ENCODE assay signal across 27 cellular contexts in the genomic region with DNA sequence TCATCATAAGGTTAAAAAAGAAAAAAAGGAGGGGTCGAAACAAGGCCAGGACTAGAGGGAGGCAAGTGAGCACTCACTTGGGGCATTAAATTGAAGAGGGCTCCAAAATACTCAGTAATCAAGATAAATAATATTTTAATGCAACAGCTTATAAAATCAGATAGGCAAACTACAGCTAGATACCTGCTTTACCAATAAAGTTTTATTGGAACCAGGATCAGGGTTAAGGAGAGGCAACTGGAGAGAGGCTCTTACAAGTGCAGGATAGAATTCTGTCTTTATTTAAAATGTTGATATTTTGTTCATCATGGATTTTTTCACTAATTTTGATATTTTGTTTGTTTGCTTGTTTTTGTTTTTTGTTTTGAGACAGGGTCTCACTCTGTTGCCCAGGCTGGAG.
"Had no signal": no experiment of that assay in that cellular context is flagged by ENCODE, and none has a peak within 500 bp of the region (broad histone marks: within the 10 kb centered on the region; RNA-seq: fewer than 3 reads in every experiment).

No MANE protein-coding gene starts in this region.

- H3K4me3 ChIP-seq: stomach, suprapubic skin, testis, thoracic aorta, thyroid gland, tibial artery, tibial nerve, transverse colon, upper lobe of left lung, upper lobe of right lung, uterus, vagina had no signal

- H3K4me3 Mint-ChIP-seq: stimulated activated effector memory CD8-positive, alpha-beta T cell treated with anti-CD3 and anti-CD28 coated beads, Interleukin-12 subunit alpha, Interleukin-12 subunit beta, amount 100 ng/mL, for 72 hours; stimulated activated naive B cell treated with anti-CD40 and anti-IgM and Interleukin-4, amounts not matched to agents 10 μg/mL and 1 μg/mL and 100 μg/mL, for 72 hours; stimulated activated naive CD8-positive, alpha-beta T cell treated with anti-CD3 and anti-CD28 coated beads, Interleukin-15, amount 100 ng/mL, for 72 hours; stimulated activated naive CD8-positive, alpha-beta T cell treated with anti-CD3 and anti-CD28 coated beads, Interleukin-15, Interleukin-2, amounts not matched to agents 100 ng/mL and 50 ng/mL, for 24 hours; type B pancreatic cell had no signal

- H3K9me3 Mint-ChIP-seq: stimulated activated effector memory CD8-positive, alpha-beta T cell treated with anti-CD3 and anti-CD28 coated beads, Interleukin-12 subunit alpha, Interleukin-12 subunit beta, amount 100 ng/mL, for 72 hours; stimulated activated naive B cell treated with anti-CD40 and anti-IgM and Interleukin-4, amounts not matched to agents 10 μg/mL and 1 μg/mL and 100 μg/mL, for 72 hours; stimulated activated naive CD8-positive, alpha-beta T cell treated with anti-CD3 and anti-CD28 coated beads, Interleukin-15, amount 100 ng/mL, for 72 hours; stimulated activated naive CD8-positive, alpha-beta T cell treated with anti-CD3 and anti-CD28 coated beads, Interleukin-15, Interleukin-2, amounts not matched to agents 100 ng/mL and 50 ng/mL, for 24 hours; type B pancreatic cell had no signal

- H3K4me1 Mint-ChIP-seq: stimulated activated effector memory CD8-positive, alpha-beta T cell treated with anti-CD3 and anti-CD28 coated beads, Interleukin-12 subunit alpha, Interleukin-12 subunit beta, amount 100 ng/mL, for 72 hours; stimulated activated naive B cell treated with anti-CD40 and anti-IgM and Interleukin-4, amounts not matched to agents 10 μg/mL and 1 μg/mL and 100 μg/mL, for 72 hours; stimulated activated naive CD8-positive, alpha-beta T cell treated with anti-CD3 and anti-CD28 coated beads, Interleukin-15, amount 100 ng/mL, for 72 hours had no signal

- FAIRE-seq: urothelium cell line had no signal

- H3K27ac ChIP-seq: stomach, suprapubic skin, testis, thoracic aorta, tibial artery, tibial nerve, transverse colon, upper lobe of left lung, upper lobe of right lung, uterus, vagina had no signal

- H3K9me3 ChIP-seq: stomach, suprapubic skin, testis, thoracic aorta, thyroid gland, tibial artery, tibial nerve, transverse colon, upper lobe of left lung, upper lobe of right lung, uterus, vagina had no signal

- DNase-seq: stimulated activated CD4-positive, alpha-beta T cell treated with anti-CD3 and anti-CD28 coated beads, Interleukin-2, amount 100 ng/mL, for 48 hours; stimulated activated CD4-positive, alpha-beta T cell treated with anti-CD3 and anti-CD28 coated beads, Interleukin-4, amount 100 ng/mL, for 1 hour; stimulated activated CD4-positive, alpha-beta T cell treated with anti-CD3 and anti-CD28 coated beads, Interleukin-4, amount 100 ng/mL, for 24 hours; stimulated activated CD4-positive, alpha-beta T cell treated with anti-CD3 and anti-CD28 coated beads, Interleukin-4, amount 100 ng/mL, for 4 hours; stimulated activated CD8-positive, alpha-beta memory T cell treated with anti-CD3 and anti-CD28 coated beads, Interleukin-4, amount 100 ng/mL, for 48 hours; stimulated activated naive B cell treated with anti-CD40 and anti-IgM and Interleukin-4, amounts not matched to agents 10 μg/mL and 1 μg/mL and 100 μg/mL, for 72 hours; stimulated activated naive CD4-positive, alpha-beta T cell; stimulated activated naive CD4-positive, alpha-beta T cell treated with Interleukin-2 at 50 U/mL for 16 hours; stimulated activated naive CD8-positive, alpha-beta T cell treated with anti-CD3 and anti-CD28 coated beads, Interleukin-15, amount 100 ng/mL, for 72 hours; stimulated activated naive CD8-positive, alpha-beta T cell treated with anti-CD3 and anti-CD28 coated beads, Interleukin-15, Interleukin-2, amounts not matched to agents 100 U/mL and 50 U/mL, for 24 hours; stomach; testis; thyroid gland; tibial artery; transverse colon; trophoblast cell; upper lobe of left lung; upper lobe of right lung; uterus had no signal

- H3K36me3 Mint-ChIP-seq: stimulated activated effector memory CD8-positive, alpha-beta T cell treated with anti-CD3 and anti-CD28 coated beads, Interleukin-12 subunit alpha, Interleukin-12 subunit beta, amount 100 ng/mL, for 72 hours; stimulated activated naive B cell treated with anti-CD40 and anti-IgM and Interleukin-4, amounts not matched to agents 10 μg/mL and 1 μg/mL and 100 μg/mL, for 72 hours; type B pancreatic cell had no signal

- ATAC-seq: stimulated activated effector memory CD8-positive, alpha-beta T cell treated with anti-CD3 and anti-CD28 coated beads, Interleukin-12 subunit alpha, Interleukin-12 subunit beta, amount 100 ng/mL, for 72 hours; stimulated activated naive B cell treated with anti-CD40 and anti-IgM and Interleukin-4, amounts not matched to agents 10 μg/mL and 1 μg/mL and 100 μg/mL, for 72 hours; stimulated activated naive CD8-positive, alpha-beta T cell treated with anti-CD3 and anti-CD28 coated beads, Interleukin-15, amount 100 ng/mL, for 72 hours; stimulated activated naive CD8-positive, alpha-beta T cell treated with anti-CD3 and anti-CD28 coated beads, Interleukin-15, Interleukin-2, amounts not matched to agents 100 U/mL and 50 U/mL, for 24 hours had no signal

- H3K36me3 ChIP-seq: stomach, suprapubic skin, thoracic aorta, thyroid gland, tibial artery, tibial nerve, transverse colon, upper lobe of left lung, upper lobe of right lung, uterus, vagina had no signal

- H3K4me1 ChIP-seq: suprapubic skin, transverse colon, upper lobe of right lung, uterus, vagina had no signal

- H3K27me3 ChIP-seq: stomach, suprapubic skin, testis, thyroid gland, tibial artery, tibial nerve, upper lobe of left lung, upper lobe of right lung, uterus, vagina had no signal

- H3K27ac Mint-ChIP-seq: stimulated activated effector memory CD8-positive, alpha-beta T cell treated with anti-CD3 and anti-CD28 coated beads, Interleukin-12 subunit alpha, Interleukin-12 subunit beta, amount 100 ng/mL, for 72 hours; stimulated activated naive B cell treated with anti-CD40 and anti-IgM and Interleukin-4, amounts not matched to agents 10 μg/mL and 1 μg/mL and 100 μg/mL, for 72 hours; stimulated activated naive CD8-positive, alpha-beta T cell treated with anti-CD3 and anti-CD28 coated beads, Interleukin-15, amount 100 ng/mL, for 72 hours; stimulated activated naive CD8-positive, alpha-beta T cell treated with anti-CD3 and anti-CD28 coated beads, Interleukin-15, Interleukin-2, amounts not matched to agents 100 ng/mL and 50 ng/mL, for 24 hours; type B pancreatic cell had no signal
